ENCODE assay signal across 1 cellular context in the genomic region with DNA sequence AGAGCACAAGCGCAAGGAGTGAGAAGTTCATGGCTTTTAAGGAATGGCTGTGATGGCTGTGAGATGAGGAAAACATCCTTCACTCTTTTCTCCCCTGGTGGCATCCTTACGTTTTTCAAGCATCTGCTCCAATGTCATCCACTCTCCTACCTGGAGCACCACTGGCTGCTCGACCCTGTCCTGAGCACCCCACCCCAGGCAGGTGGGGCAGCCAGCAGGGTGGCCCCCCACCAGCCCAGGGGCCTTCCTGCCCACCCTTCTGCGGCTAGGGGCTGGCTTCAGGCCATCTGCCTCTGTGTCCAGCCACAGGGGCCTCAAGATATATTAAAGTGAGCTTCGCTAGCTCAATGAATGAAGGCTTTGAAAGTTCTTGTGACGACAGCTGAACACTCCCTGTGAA.
TF ChIP-seq lines count a peak whose summit lies in the region.

No MANE protein-coding gene starts in this region.

TF ChIP-seq in H1, 55 proteins besides CTCF, POLR2A, EP300 and RAD21:
- TF ChIP-seq CHD2 (IDR thresholded peaks at IDR 0.05; ENCODE audit: low read length) (no peak), GABPA (IDR thresholded peaks at IDR 0.05; ENCODE audit: borderline replicate concordance, insufficient read depth, low read length) (no peak), TEAD4 (IDR thresholded peaks at IDR 0.05; ENCODE audit: low read depth, low read length) (no peak), POU5F1 (IDR thresholded peaks at IDR 0.05; ENCODE audit: low read depth, low read length) (no peak), SIN3A (conservative IDR thresholded peaks at IDR 0.05 in 1 of 2, IDR thresholded peaks at IDR 0.05 in 1 of 2; ENCODE audit: low read depth in 1 of 2, low read length in 2 of 2) (no peak), SP4 (IDR thresholded peaks at IDR 0.05; ENCODE audit: low read length) (no peak), CBX8 (IDR thresholded peaks at IDR 0.05; ENCODE audit: borderline replicate concordance, low read depth, low read length) (no peak), ASH2L (IDR thresholded peaks at IDR 0.05; ENCODE audit: low read length) (no peak), RNF2 (IDR thresholded peaks at IDR 0.05; ENCODE audit: borderline replicate concordance, low read depth, low read length, missing control alignments, poor library complexity, severe bottlenecking) (no peak), SRF (IDR thresholded peaks at IDR 0.05; ENCODE audit: low read depth, low read length) (no peak), CBX5 (IDR thresholded peaks at IDR 0.05; ENCODE audit: low read depth, low read length) (no peak), HDAC2 (IDR thresholded peaks at IDR 0.05; ENCODE audit: borderline replicate concordance in 1 of 2, low read depth in 2 of 2, low read length in 2 of 2) (no peak), KDM4A (IDR thresholded peaks at IDR 0.05; ENCODE audit: low read depth, low read length, severe bottlenecking) (no peak), NRF1 (IDR thresholded peaks at IDR 0.05; ENCODE audit: low read depth, low read length) (no peak), SIRT6 (IDR thresholded peaks at IDR 0.05; ENCODE audit: low read length) (no peak), JUN (IDR thresholded peaks at IDR 0.05; ENCODE audit: low read depth, low read length) (no peak)
- TF ChIP-seq, protein P1, sequence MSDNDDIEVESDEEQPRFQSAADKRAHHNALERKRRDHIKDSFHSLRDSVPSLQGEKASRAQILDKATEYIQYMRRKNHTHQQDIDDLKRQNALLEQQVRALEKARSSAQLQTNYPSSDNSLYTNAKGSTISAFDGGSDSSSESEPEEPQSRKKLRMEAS (IDR thresholded peaks at IDR 0.05), result no peak
- TF ChIP-seq, protein P2, sequence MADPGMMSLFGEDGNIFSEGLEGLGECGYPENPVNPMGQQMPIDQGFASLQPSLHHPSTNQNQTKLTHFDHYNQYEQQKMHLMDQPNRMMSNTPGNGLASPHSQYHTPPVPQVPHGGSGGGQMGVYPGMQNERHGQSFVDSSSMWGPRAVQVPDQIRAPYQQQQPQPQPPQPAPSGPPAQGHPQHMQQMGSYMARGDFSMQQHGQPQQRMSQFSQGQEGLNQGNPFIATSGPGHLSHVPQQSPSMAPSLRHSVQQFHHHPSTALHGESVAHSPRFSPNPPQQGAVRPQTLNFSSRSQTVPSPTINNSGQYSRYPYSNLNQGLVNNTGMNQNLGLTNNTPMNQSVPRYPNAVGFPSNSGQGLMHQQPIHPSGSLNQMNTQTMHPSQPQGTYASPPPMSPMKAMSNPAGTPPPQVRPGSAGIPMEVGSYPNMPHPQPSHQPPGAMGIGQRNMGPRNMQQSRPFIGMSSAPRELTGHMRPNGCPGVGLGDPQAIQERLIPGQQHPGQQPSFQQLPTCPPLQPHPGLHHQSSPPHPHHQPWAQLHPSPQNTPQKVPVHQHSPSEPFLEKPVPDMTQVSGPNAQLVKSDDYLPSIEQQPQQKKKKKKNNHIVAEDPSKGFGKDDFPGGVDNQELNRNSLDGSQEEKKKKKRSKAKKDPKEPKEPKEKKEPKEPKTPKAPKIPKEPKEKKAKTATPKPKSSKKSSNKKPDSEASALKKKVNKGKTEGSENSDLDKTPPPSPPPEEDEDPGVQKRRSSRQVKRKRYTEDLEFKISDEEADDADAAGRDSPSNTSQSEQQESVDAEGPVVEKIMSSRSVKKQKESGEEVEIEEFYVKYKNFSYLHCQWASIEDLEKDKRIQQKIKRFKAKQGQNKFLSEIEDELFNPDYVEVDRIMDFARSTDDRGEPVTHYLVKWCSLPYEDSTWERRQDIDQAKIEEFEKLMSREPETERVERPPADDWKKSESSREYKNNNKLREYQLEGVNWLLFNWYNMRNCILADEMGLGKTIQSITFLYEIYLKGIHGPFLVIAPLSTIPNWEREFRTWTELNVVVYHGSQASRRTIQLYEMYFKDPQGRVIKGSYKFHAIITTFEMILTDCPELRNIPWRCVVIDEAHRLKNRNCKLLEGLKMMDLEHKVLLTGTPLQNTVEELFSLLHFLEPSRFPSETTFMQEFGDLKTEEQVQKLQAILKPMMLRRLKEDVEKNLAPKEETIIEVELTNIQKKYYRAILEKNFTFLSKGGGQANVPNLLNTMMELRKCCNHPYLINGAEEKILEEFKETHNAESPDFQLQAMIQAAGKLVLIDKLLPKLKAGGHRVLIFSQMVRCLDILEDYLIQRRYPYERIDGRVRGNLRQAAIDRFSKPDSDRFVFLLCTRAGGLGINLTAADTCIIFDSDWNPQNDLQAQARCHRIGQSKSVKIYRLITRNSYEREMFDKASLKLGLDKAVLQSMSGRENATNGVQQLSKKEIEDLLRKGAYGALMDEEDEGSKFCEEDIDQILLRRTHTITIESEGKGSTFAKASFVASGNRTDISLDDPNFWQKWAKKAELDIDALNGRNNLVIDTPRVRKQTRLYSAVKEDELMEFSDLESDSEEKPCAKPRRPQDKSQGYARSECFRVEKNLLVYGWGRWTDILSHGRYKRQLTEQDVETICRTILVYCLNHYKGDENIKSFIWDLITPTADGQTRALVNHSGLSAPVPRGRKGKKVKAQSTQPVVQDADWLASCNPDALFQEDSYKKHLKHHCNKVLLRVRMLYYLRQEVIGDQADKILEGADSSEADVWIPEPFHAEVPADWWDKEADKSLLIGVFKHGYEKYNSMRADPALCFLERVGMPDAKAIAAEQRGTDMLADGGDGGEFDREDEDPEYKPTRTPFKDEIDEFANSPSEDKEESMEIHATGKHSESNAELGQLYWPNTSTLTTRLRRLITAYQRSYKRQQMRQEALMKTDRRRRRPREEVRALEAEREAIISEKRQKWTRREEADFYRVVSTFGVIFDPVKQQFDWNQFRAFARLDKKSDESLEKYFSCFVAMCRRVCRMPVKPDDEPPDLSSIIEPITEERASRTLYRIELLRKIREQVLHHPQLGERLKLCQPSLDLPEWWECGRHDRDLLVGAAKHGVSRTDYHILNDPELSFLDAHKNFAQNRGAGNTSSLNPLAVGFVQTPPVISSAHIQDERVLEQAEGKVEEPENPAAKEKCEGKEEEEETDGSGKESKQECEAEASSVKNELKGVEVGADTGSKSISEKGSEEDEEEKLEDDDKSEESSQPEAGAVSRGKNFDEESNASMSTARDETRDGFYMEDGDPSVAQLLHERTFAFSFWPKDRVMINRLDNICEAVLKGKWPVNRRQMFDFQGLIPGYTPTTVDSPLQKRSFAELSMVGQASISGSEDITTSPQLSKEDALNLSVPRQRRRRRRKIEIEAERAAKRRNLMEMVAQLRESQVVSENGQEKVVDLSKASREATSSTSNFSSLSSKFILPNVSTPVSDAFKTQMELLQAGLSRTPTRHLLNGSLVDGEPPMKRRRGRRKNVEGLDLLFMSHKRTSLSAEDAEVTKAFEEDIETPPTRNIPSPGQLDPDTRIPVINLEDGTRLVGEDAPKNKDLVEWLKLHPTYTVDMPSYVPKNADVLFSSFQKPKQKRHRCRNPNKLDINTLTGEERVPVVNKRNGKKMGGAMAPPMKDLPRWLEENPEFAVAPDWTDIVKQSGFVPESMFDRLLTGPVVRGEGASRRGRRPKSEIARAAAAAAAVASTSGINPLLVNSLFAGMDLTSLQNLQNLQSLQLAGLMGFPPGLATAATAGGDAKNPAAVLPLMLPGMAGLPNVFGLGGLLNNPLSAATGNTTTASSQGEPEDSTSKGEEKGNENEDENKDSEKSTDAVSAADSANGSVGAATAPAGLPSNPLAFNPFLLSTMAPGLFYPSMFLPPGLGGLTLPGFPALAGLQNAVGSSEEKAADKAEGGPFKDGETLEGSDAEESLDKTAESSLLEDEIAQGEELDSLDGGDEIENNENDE (IDR thresholded peaks at IDR 0.05; ENCODE audit: insufficient replicate concordance, low read length), result no peak
